16 cellular contexts compared by ENCODE assay signal in genomic region chr6:44269168-44269920, GRCh38. TPM values are rescaled to one million over a fixed set of nuclear protein-coding genes. Genes with fewer than 3 reads are reported as not detected.
DNase-seq lines count a peak whose midpoint lies in the region; ATAC-seq, FAIRE-seq and TF ChIP-seq lines count a peak whose summit lies in the region.
"Had no signal": no experiment of that assay in that cellular context is flagged by ENCODE, and none has a peak within 500 bp of the region (broad histone marks: within the 10 kb centered on the region; RNA-seq: fewer than 3 reads in every experiment).

No MANE protein-coding gene starts in this region.

- H3K4me1 Mint-ChIP-seq in IgD-negative memory B cell = peaks cover 17 to 20% (median 18%) of the 10 kb centered on the region in 3 donors
- H3K4me1 Mint-ChIP-seq in natural killer cell treated with Interleukin-12 subunit alpha and Interleukin-12 subunit beta and Interleukin-15 and Interleukin-18, amount 100 ng/mL, for 72 hours (ENCODE audit: low read depth in 2 of 2) = peaks cover 20 to 32% of the 10 kb centered on the region in 2 donors

- no peaks in the 10 kb centered on the region for H3K9me3 Mint-ChIP-seq in IgD-negative memory B cell
- no peaks in the 10 kb centered on the region for H3K9me3 Mint-ChIP-seq in natural killer cell treated with Interleukin-12 subunit alpha and Interleukin-12 subunit beta and Interleukin-15 and Interleukin-18, amount 100 ng/mL, for 72 hours
- H3K9me3 Mint-ChIP-seq: activated naive CD8-positive, alpha-beta T cell treated with anti-CD3 and anti-CD28 coated beads, Interleukin-2, amount 10 ng/mL, durations not matched to agents 7 days and 5 days had no signal

- no peaks in the 10 kb centered on the region for H3K36me3 ChIP-seq in bronchial epithelial cell (ENCODE audit: control insufficient read depth, insufficient read depth, low read length)
- no peaks in the 10 kb centered on the region for H3K36me3 ChIP-seq in H7 (replicated peaks; ENCODE audit: control insufficient read depth, insufficient read depth, low read length)
- no peaks in the 10 kb centered on the region for H3K36me3 ChIP-seq in vagina

- H3K27ac Mint-ChIP-seq in IgD-negative memory B cell = peak overlapping the region in 2 of 3 donors; percentile 8 to 39
- no peak overlapping the region for H3K27ac Mint-ChIP-seq in natural killer cell treated with Interleukin-12 subunit alpha and Interleukin-12 subunit beta and Interleukin-15 and Interleukin-18, amount 100 ng/mL, for 72 hours
- H3K27ac Mint-ChIP-seq: activated naive CD8-positive, alpha-beta T cell treated with anti-CD3 and anti-CD28 coated beads, Interleukin-2, amount 10 ng/mL, durations not matched to agents 7 days and 5 days had no signal

- ATAC-seq in natural killer cell treated with Interleukin-12 subunit alpha and Interleukin-12 subunit beta and Interleukin-15 and Interleukin-18, amount 100 ng/mL, for 72 hours = no peak

- no peak for TF ChIP-seq CTCF in bronchial epithelial cell (IDR thresholded peaks at IDR 0.05; ENCODE audit: insufficient read depth, low read length, severe bottlenecking)
- no peak for TF ChIP-seq CTCF in vagina (IDR thresholded peaks at IDR 0.05)

- peaks cover 8% of the 10 kb centered on the region for H3K4me1 ChIP-seq in vagina

- H3K27me3 ChIP-seq in bronchial epithelial cell (ENCODE audit: control insufficient read depth, insufficient read depth, low read length) (peaks cover 18% of the 10 kb centered on the region), H7 (ENCODE audit: control insufficient read depth, insufficient read depth, low read length) (peaks cover 36% of the 10 kb centered on the region), vagina (peaks cover 8% of the 10 kb centered on the region)

- peaks cover 29% of the 10 kb centered on the region for H3K27me3 Mint-ChIP-seq in IgD-negative memory B cell
- H3K27me3 Mint-ChIP-seq in natural killer cell treated with Interleukin-12 subunit alpha and Interleukin-12 subunit beta and Interleukin-15 and Interleukin-18, amount 100 ng/mL, for 72 hours = peaks cover 36 to 40% of the 10 kb centered on the region in 2 donors

- no peaks in the 10 kb centered on the region for H3K36me3 Mint-ChIP-seq in IgD-negative memory B cell
- H3K36me3 Mint-ChIP-seq in natural killer cell treated with Interleukin-12 subunit alpha and Interleukin-12 subunit beta and Interleukin-15 and Interleukin-18, amount 100 ng/mL, for 72 hours = no peaks in the 10 kb centered on the region
- H3K36me3 Mint-ChIP-seq: activated naive CD8-positive, alpha-beta T cell treated with anti-CD3 and anti-CD28 coated beads, Interleukin-2, amount 10 ng/mL, durations not matched to agents 7 days and 5 days had no signal

- intact Hi-C loops in vagina (cut with DNase I) = no loop called here

- no peak overlapping the region for H3K27ac ChIP-seq in vagina

- DNase-seq in SIG-M5 treated with dmso at 0.1 percent for 504 hours (lab: John Stamatoyannopoulos, UW; ENCODE audit: unreplicated experiment) (peak; percentile 15), SIG-M5 (lab: John Stamatoyannopoulos, UW) (no peak), bronchial epithelial cell (ENCODE audit: low read depth) (peak; percentile 62), H7 (no peak), vagina (ENCODE audit: extremely low spot score in 2 of 2) (no peak)
- DNase-seq in natural killer cell treated with Interleukin-12 subunit alpha and Interleukin-12 subunit beta and Interleukin-15 and Interleukin-18, amount 100 ng/mL, for 72 hours (ENCODE audit: low spot score) = no peak
- DNase-seq in activated effector memory CD4-positive, alpha-beta T cell treated with anti-CD3 and anti-CD28 coated beads, Interleukin-2, amount 50 U/mL, for 16 hours = no peak
- DNase-seq: activated CD4-positive, CD25-positive, alpha-beta regulatory T cell; activated naive CD8-positive, alpha-beta T cell treated with anti-CD3 and anti-CD28 coated beads, Interleukin-2, amount 10 ng/mL, durations not matched to agents 7 days and 5 days; kidney glomerular epithelial cell; Right ventricle myocardium superior; stimulated activated CD4-positive, alpha-beta T cell treated with anti-CD3 and anti-CD28 coated beads, Interleukin-12 subunit alpha, Interleukin-12 subunit beta, amount 100 ng/mL, for 4 hours had no signal

- H3K9me3 ChIP-seq in vagina = no peaks in the 10 kb centered on the region

- H3K4me3 Mint-ChIP-seq in IgD-negative memory B cell = peak overlapping the region in 3 of 4 donors; percentile 64 to 72 (median 68)
- peak overlapping the region; percentile 29 for H3K4me3 Mint-ChIP-seq in natural killer cell treated with Interleukin-12 subunit alpha and Interleukin-12 subunit beta and Interleukin-15 and Interleukin-18, amount 100 ng/mL, for 72 hours

- TF ChIP-seq POLR2A in vagina (IDR thresholded peaks at IDR 0.05) = no peak

- no peak for FAIRE-seq in bronchial epithelial cell (lab: Jason Lieb, UNC)

- H3K4me3 ChIP-seq in bronchial epithelial cell (ENCODE audit: low read depth, low read length) (no peak overlapping the region), H7 (ENCODE audit: insufficient read depth, low read depth, low read length) (no peak overlapping the region), vagina (no peak overlapping the region)

RNA-seq across cellular contexts. Expression of gene TMEM151B, which starts 0.9 kb away (rescaled TPM):
- not detected for polyA plus RNA-seq in IgD-negative memory B cell
- total RNA-seq in bronchial epithelial cell (not detected in 2 replicates), vagina (0.49 TPM)
- not detected for total RNA-seq in natural killer cell treated with Interleukin-12 subunit alpha and Interleukin-12 subunit beta and Interleukin-15 and Interleukin-18, amount 100 ng/mL, for 72 hours
- total RNA-seq in H7 (2014; rRNA removed; shearing (Covaris generic)) = 0.70 and 0.83 TPM in 2 replicates
- total RNA-seq: activated naive CD8-positive, alpha-beta T cell treated with anti-CD3 and anti-CD28 coated beads, Interleukin-2, amount 10 ng/mL, durations not matched to agents 7 days and 5 days; fibroblast of villous mesenchyme; HT1080; Right ventricle myocardium superior; ureter had no signal

RNA-seq across cellular contexts. Expression of gene NFKBIE, which starts 4.0 kb away (rescaled TPM):
- polyA plus RNA-seq in IgD-negative memory B cell = 23.5 TPM
- total RNA-seq in bronchial epithelial cell (3.3 and 5.3 TPM in 2 replicates), vagina (17.2 TPM)
- total RNA-seq in natural killer cell treated with Interleukin-12 subunit alpha and Interleukin-12 subunit beta and Interleukin-15 and Interleukin-18, amount 100 ng/mL, for 72 hours = 10 to 100 TPM; 24.1 to 26.1 TPM
- 9.7 and 12.3 TPM in 2 replicates for total RNA-seq in H7 (2014; rRNA removed; shearing (Covaris generic))

RNA-seq across cellular contexts. Expression of gene SLC35B2, which starts 12.0 kb away (rescaled TPM):
- polyA plus RNA-seq in IgD-negative memory B cell = 42.6 TPM
- total RNA-seq in bronchial epithelial cell = 50.4 and 52.9 TPM in 2 replicates
- 10 to 100 TPM; 34.6 to 39.4 TPM for total RNA-seq in natural killer cell treated with Interleukin-12 subunit alpha and Interleukin-12 subunit beta and Interleukin-15 and Interleukin-18, amount 100 ng/mL, for 72 hours
- 27.2 and 28.7 TPM in 2 replicates for total RNA-seq in H7 (2014; rRNA removed; shearing (Covaris generic))
- 19.6 TPM for total RNA-seq in vagina

RNA-seq across cellular contexts. Expression of gene HSP90AB1, which starts 22.4 kb away (rescaled TPM):
- polyA plus RNA-seq in IgD-negative memory B cell = 435 TPM
- total RNA-seq in bronchial epithelial cell (200 and 396 TPM in 2 replicates), vagina (463 TPM)
- total RNA-seq in natural killer cell treated with Interleukin-12 subunit alpha and Interleukin-12 subunit beta and Interleukin-15 and Interleukin-18, amount 100 ng/mL, for 72 hours = 1,000 to 10,000 TPM; 1,035 to 1,696 TPM
- 1,821 and 1,973 TPM in 2 replicates for total RNA-seq in H7 (2014; rRNA removed; shearing (Covaris generic))

RNA-seq across cellular contexts. Expression of gene AARS2, which starts 43.8 kb away (rescaled TPM):
- polyA plus RNA-seq in IgD-negative memory B cell = 10.2 TPM
- total RNA-seq in bronchial epithelial cell (9.5 and 12.4 TPM in 2 replicates), vagina (13.3 TPM)
- 10 to 100 TPM; 19.3 to 32.6 TPM for total RNA-seq in natural killer cell treated with Interleukin-12 subunit alpha and Interleukin-12 subunit beta and Interleukin-15 and Interleukin-18, amount 100 ng/mL, for 72 hours
- total RNA-seq in H7 (2014; rRNA removed; shearing (Covaris generic)) = 25.5 and 28.3 TPM in 2 replicates

Comparison
In these comparisons a context has a peak if more than half of its experiments do, and no peak if none do; other contexts are left out.
1. DNase-seq: peak in SIG-M5 treated with dmso at 0.1 percent for 504 hours (single experiment) and bronchial epithelial cell (single experiment); none in SIG-M5 (single experiment), natural killer cell treated with Interleukin-12 subunit alpha and Interleukin-12 subunit beta and Interleukin-15 and Interleukin-18, amount 100 ng/mL, for 72 hours (single experiment), activated effector memory CD4-positive, alpha-beta T cell treated with anti-CD3 and anti-CD28 coated beads, Interleukin-2, amount 50 U/mL, for 16 hours (single experiment), H7 (single experiment) and vagina (0 of 2).
2. H3K27ac Mint-ChIP-seq: peak in IgD-negative memory B cell (2 of 3); none in natural killer cell treated with Interleukin-12 subunit alpha and Interleukin-12 subunit beta and Interleukin-15 and Interleukin-18, amount 100 ng/mL, for 72 hours (0 of 2).